20 cellular contexts compared by ENCODE assay signal in genomic region chr9:79665926-79666325, GRCh38.
DNase-seq lines count a peak whose midpoint lies in the region; ATAC-seq, FAIRE-seq and TF ChIP-seq lines count a peak whose summit lies in the region.
"Had no signal": no experiment of that assay in that cellular context is flagged by ENCODE, and none has a peak within 500 bp of the region (broad histone marks: within the 10 kb centered on the region; RNA-seq: fewer than 3 reads in every experiment).

No MANE protein-coding gene starts in this region.

- H3K27me3 Mint-ChIP-seq in CD14-positive monocyte (ENCODE audit: low read depth in 3 of 3), result no peaks in the 10 kb centered on the region
- no peaks in the 10 kb centered on the region for H3K27me3 Mint-ChIP-seq in GM23338 (ENCODE audit: insufficient read depth, low read depth, poor library complexity)
- H3K27me3 Mint-ChIP-seq in neural progenitor cell (ENCODE audit: insufficient read depth, low read depth), result peaks cover 4% of the 10 kb centered on the region
- no peaks in the 10 kb centered on the region for H3K27me3 Mint-ChIP-seq in activated CD4-positive, alpha-beta memory T cell treated with anti-CD3 and anti-CD28 coated beads for 36 hours
- H3K27me3 Mint-ChIP-seq: CD8-positive, alpha-beta memory T cell had no signal

- DNase-seq in CD14-positive monocyte (ENCODE audit: low spot score), result no peak
- no peak for DNase-seq in GM23338 (ENCODE audit: low spot score)
- peak; percentile 22 for DNase-seq in bronchial epithelial cell (ENCODE audit: low read depth)
- no peak for DNase-seq in neural progenitor cell (ENCODE audit: low spot score)
- DNase-seq in activated CD4-positive, alpha-beta memory T cell treated with anti-CD3 and anti-CD28 coated beads for 36 hours, result no peak
- DNase-seq: CD8-positive, alpha-beta memory T cell; DMS79; H7; NCI-H1105 treated with DMSO at 0.1 percent for 48 hours; NCI-H1694; NCI-H510A; NCI-H748 treated with DMSO at 0.1 percent for 48 hours; NK-92 treated with Interleukin-12 subunit alpha and Interleukin-12 subunit beta, amount 100 ng/mL, for 24 hours; SHP77 had no signal

- no peak overlapping the region for H2AFZ ChIP-seq in GM23338
- H2AFZ ChIP-seq in neural progenitor cell (replicated peaks), result no peak overlapping the region

- H3K9me3 Mint-ChIP-seq in CD14-positive monocyte (no peaks in the 10 kb centered on the region), GM23338 (no peaks in the 10 kb centered on the region), neural progenitor cell (peaks cover 14% of the 10 kb centered on the region)
- no peaks in the 10 kb centered on the region for H3K9me3 Mint-ChIP-seq in activated CD4-positive, alpha-beta memory T cell treated with anti-CD3 and anti-CD28 coated beads for 36 hours
- H3K9me3 Mint-ChIP-seq: CD8-positive, alpha-beta memory T cell had no signal

- H3K27ac ChIP-seq in GM23338 (ENCODE audit: low read depth), result no peak overlapping the region
- no peak overlapping the region for H3K27ac ChIP-seq in neural progenitor cell
- H3K27ac ChIP-seq: A549, BLaER1, SK-N-MC had no signal

- H3K27ac Mint-ChIP-seq in CD14-positive monocyte (peak overlapping the region in 6 of 7 donors; percentile 33 to 79 (median 55)), GM23338 (peak overlapping the region; percentile 80), neural progenitor cell (peak overlapping the region; percentile 65)
- H3K27ac Mint-ChIP-seq in activated CD4-positive, alpha-beta memory T cell treated with anti-CD3 and anti-CD28 coated beads for 36 hours, result no peak overlapping the region

- ATAC-seq in GM23338, result no peak
- no peak for ATAC-seq in GM21360 (IDR thresholded peaks at IDR 0.05; ENCODE audit: unreplicated experiment)
- no peak for ATAC-seq in HG03469 (IDR thresholded peaks at IDR 0.05; ENCODE audit: unreplicated experiment)
- ATAC-seq in HG03097 (IDR thresholded peaks at IDR 0.05; ENCODE audit: low FRiP score, unreplicated experiment), result no peak
- ATAC-seq: A549 had no signal

- no peaks in the 10 kb centered on the region for H3K9me2 ChIP-seq in GM23338 (ENCODE audit: insufficient read depth)

- no peak for FAIRE-seq in bronchial epithelial cell (lab: Jason Lieb, UNC)
- FAIRE-seq: A549 had no signal

- no peak overlapping the region for H3K4me3 ChIP-seq in GM23338
- no peak overlapping the region for H3K4me3 ChIP-seq in bronchial epithelial cell (ENCODE audit: low read depth, low read length)
- no peak overlapping the region for H3K4me3 ChIP-seq in neural progenitor cell
- H3K4me3 ChIP-seq: A549, BLaER1, SK-N-MC had no signal

- H3K79me2 ChIP-seq in GM23338 (replicated peaks; ENCODE audit: insufficient read depth), result peaks cover 26% of the 10 kb centered on the region
- H3K79me2 ChIP-seq in neural progenitor cell (ENCODE audit: low read depth), result peaks cover 94% of the 10 kb centered on the region

- CTCF ChIA-PET in activated CD4-positive, alpha-beta memory T cell treated with anti-CD3 and anti-CD28 coated beads for 36 hours (lab: Charles Lee), result no interaction called here

- H3K4me2 ChIP-seq in GM23338, result peak overlapping the region; percentile 77; the same call in 1 of the 2 replicates
- no peak overlapping the region for H3K4me2 ChIP-seq in neural progenitor cell
- H3K4me2 ChIP-seq: BLaER1 had no signal

- H3F3A ChIP-seq in GM23338 (replicated peaks; ENCODE audit: low read depth) (no peaks in the 10 kb centered on the region; the same call in 1 of the 2 replicates), neural progenitor cell (ENCODE audit: low read depth) (peaks cover 86% of the 10 kb centered on the region)

- TF ChIP-seq CTCF in CD14-positive monocyte (IDR thresholded peaks at IDR 0.05) (no peak), GM23338 (conservative IDR thresholded peaks at IDR 0.05; ENCODE audit: low read depth in 2 of 2) (no peak), bronchial epithelial cell (IDR thresholded peaks at IDR 0.05; ENCODE audit: insufficient read depth, low read length, severe bottlenecking) (no peak), neural progenitor cell (IDR thresholded peaks at IDR 0.05) (no peak)

- POLR2A ChIA-PET in activated CD4-positive, alpha-beta memory T cell treated with anti-CD3 and anti-CD28 coated beads for 36 hours (lab: Charles Lee), result no interaction called here

- H3K4me1 Mint-ChIP-seq in CD14-positive monocyte (peaks cover 44% of the 10 kb centered on the region), GM23338 (peaks cover 85% of the 10 kb centered on the region), neural progenitor cell (peaks cover 88% of the 10 kb centered on the region)
- H3K4me1 Mint-ChIP-seq in activated CD4-positive, alpha-beta memory T cell treated with anti-CD3 and anti-CD28 coated beads for 36 hours (ENCODE audit: low read depth), result peaks cover 35% of the 10 kb centered on the region

- H3K4me1 ChIP-seq in GM23338 (ENCODE audit: insufficient read depth) (peaks cover 75% of the 10 kb centered on the region), neural progenitor cell (peaks cover 94% of the 10 kb centered on the region)

- no peaks in the 10 kb centered on the region for H4K20me1 ChIP-seq in GM23338 (replicated peaks; ENCODE audit: insufficient read depth)
- peaks cover 75% of the 10 kb centered on the region for H4K20me1 ChIP-seq in neural progenitor cell (ENCODE audit: low read depth)

- H3K36me3 ChIP-seq in GM23338 (ENCODE audit: insufficient read depth) (no peaks in the 10 kb centered on the region), bronchial epithelial cell (ENCODE audit: control insufficient read depth, insufficient read depth, low read length) (no peaks in the 10 kb centered on the region), neural progenitor cell (peaks cover 5% of the 10 kb centered on the region)

- intact Hi-C loops in CD14-positive monocyte (cut with micrococcal nuclease), result no loop called here
- intact Hi-C loops in activated CD4-positive, alpha-beta memory T cell treated with anti-CD3 and anti-CD28 coated beads for 36 hours (cut with micrococcal nuclease), result loop anchor here (5.0 kb wide), 1 partner anchor 34 kb away; no protein-coding TSS in a partner anchor

- no peak overlapping the region for H3K9ac ChIP-seq in neural progenitor cell
- H3K9ac ChIP-seq: BLaER1 had no signal

- no peaks in the 10 kb centered on the region for H3K27me3 ChIP-seq in GM23338 (ENCODE audit: insufficient read depth)
- no peaks in the 10 kb centered on the region for H3K27me3 ChIP-seq in bronchial epithelial cell (ENCODE audit: control insufficient read depth, insufficient read depth, low read length)
- H3K27me3 ChIP-seq in neural progenitor cell, result no peaks in the 10 kb centered on the region
- H3K27me3 ChIP-seq: BLaER1 had no signal

- no peaks in the 10 kb centered on the region for H3K9me3 ChIP-seq in neural progenitor cell (ENCODE audit: low read depth)
- H3K9me3 ChIP-seq: A549, BLaER1 had no signal

- H3K4me3 Mint-ChIP-seq in CD14-positive monocyte (no peak overlapping the region), GM23338 (no peak overlapping the region), neural progenitor cell (peak overlapping the region; percentile 49)
- no peak overlapping the region for H3K4me3 Mint-ChIP-seq in activated CD4-positive, alpha-beta memory T cell treated with anti-CD3 and anti-CD28 coated beads for 36 hours
- H3K4me3 Mint-ChIP-seq: CD8-positive, alpha-beta memory T cell had no signal

- H3K36me3 Mint-ChIP-seq in CD14-positive monocyte (peaks cover 45 to 60% of the 10 kb centered on the region in 2 donors), GM23338 (ENCODE audit: low read depth) (peaks cover 8% of the 10 kb centered on the region; the same call in 2 of the 3 replicates), neural progenitor cell (peaks cover 36% of the 10 kb centered on the region)
- peaks cover 10% of the 10 kb centered on the region for H3K36me3 Mint-ChIP-seq in activated CD4-positive, alpha-beta memory T cell treated with anti-CD3 and anti-CD28 coated beads for 36 hours

TF ChIP-seq in GM23338, 12 proteins besides CTCF, POLR2A, EP300 and RAD21 (continues in another document):
- TF ChIP-seq STAT1 (IDR thresholded peaks at IDR 0.05; ENCODE audit: unreplicated experiment), result no peak
